ENCODE assay signal across 19 cellular contexts in genomic region chr10:132554053-132554990, GRCh38. TPM values are rescaled to one million over a fixed set of nuclear protein-coding genes. Genes with fewer than 3 reads are reported as not detected.
DNase-seq lines count a peak whose midpoint lies in the region; ATAC-seq, FAIRE-seq and TF ChIP-seq lines count a peak whose summit lies in the region.
"Had no signal": no experiment of that assay in that cellular context is flagged by ENCODE, and none has a peak within 500 bp of the region (broad histone marks: within the 10 kb centered on the region; RNA-seq: fewer than 3 reads in every experiment).

No MANE protein-coding gene starts in this region.

- CTCF ChIA-PET in GM12878 (lab: Yijun Ruan, JAX): no interaction called here

- H3K4me1 ChIP-seq in GM12878 (ENCODE audit: control insufficient read depth, insufficient read depth, low read length) (peaks cover 25% of the 10 kb centered on the region), spleen (peaks cover 27 to 84% (median 53%) of the 10 kb centered on the region in 6 donors)
- H3K4me1 ChIP-seq: breast epithelium had no signal

- no peak overlapping the region for H3K9ac ChIP-seq in GM12878 (ENCODE audit: control insufficient read depth, insufficient read depth, low read length)
- H3K9ac ChIP-seq: GM23248 had no signal

- no peak for TF ChIP-seq RAD21 in GM12878 (IDR thresholded peaks at IDR 0.05; ENCODE audit: insufficient read depth, low read depth, low read length)

- H3K27ac ChIP-seq in GM12878 (ENCODE audit: control insufficient read depth, insufficient read depth) (no peak overlapping the region), spleen (peak overlapping the region in 5 of 8 donors; percentile 72 to 89 (median 86))
- H3K27ac ChIP-seq: breast epithelium, GM23248, psoas muscle had no signal

- H3K36me3 ChIP-seq in H7 (replicated peaks; ENCODE audit: control insufficient read depth, insufficient read depth, low read length) (no peaks in the 10 kb centered on the region), GM12878 (ENCODE audit: control insufficient read depth in 2 of 2, insufficient read depth in 2 of 2, low read length in 1 of 2) (no peaks in the 10 kb centered on the region; a peak in 2 of 4 replicates), spleen (no peaks in the 10 kb centered on the region)
- H3K36me3 ChIP-seq: breast epithelium, MG63 had no signal

- WGBS in GM12878 (ENCODE audit: insufficient coverage, insufficient replicate concordance, low lambda C conversion rate, missing lambda C conversion rate): 82% methylated on average over 19 of the region's 19 CpGs
- WGBS in spleen, 5 donors: 83 to 91% (median 84%) methylated on average over 19 of the region's 19 CpGs

- H4K20me1 ChIP-seq in GM12878 (ENCODE audit: control insufficient read depth, insufficient read depth): no peaks in the 10 kb centered on the region; the same call in 1 of the 2 replicates

- TF ChIP-seq POLR2A in GM12878 (IDR thresholded peaks at IDR 0.05; ENCODE audit: low read depth, low read length): no peak
- no peak for TF ChIP-seq POLR2A in spleen (IDR thresholded peaks at IDR 0.05)

- RAD21 ChIA-PET in GM12878 (lab: Charles Lee; ENCODE audit: unreplicated experiment): no interaction called here

- H2AFZ ChIP-seq in GM12878 (ENCODE audit: control insufficient read depth, low read depth, low read length): no peak overlapping the region
- H2AFZ ChIP-seq: GM23248 had no signal

- SMC1A ChIA-PET in GM12878 (lab: Charles Lee; ENCODE audit: uncharacterized antibody, unreplicated experiment): no interaction called here

- POLR2A ChIA-PET in GM12878 (lab: Charles Lee): interaction anchor here (0.9 kb wide), 1 partner anchor 16 kb away, joined by 3 read pairs; no protein-coding TSS in a partner anchor

- H3K79me2 ChIP-seq in GM12878 (ENCODE audit: control insufficient read depth, insufficient read depth, low read length): no peaks in the 10 kb centered on the region; the same call in 1 of the 2 replicates

- H3K27me3 ChIP-seq in H7 (ENCODE audit: control insufficient read depth, insufficient read depth, low read length) (no peaks in the 10 kb centered on the region), GM12878 (replicated peaks in 1 of 2; ENCODE audit: control insufficient read depth in 2 of 2, insufficient read depth in 2 of 2, low read length in 1 of 2) (no peaks in the 10 kb centered on the region), spleen (replicated peaks in 1 of 7) (no peaks in the 10 kb centered on the region)
- H3K27me3 ChIP-seq: breast epithelium, MG63 had no signal

- TF ChIP-seq CTCF in GM12878 (IDR thresholded peaks at IDR 0.05 in 2 of 3, conservative IDR thresholded peaks at IDR 0.05 in 1 of 3; ENCODE audit: control insufficient read depth in 2 of 3, extremely low read depth in 1 of 3, insufficient read depth in 1 of 3, low read depth in 3 of 3, low read length in 3 of 3): no peak
- no peak for TF ChIP-seq CTCF in spleen (IDR thresholded peaks at IDR 0.05 in 8 of 11, conservative IDR thresholded peaks at IDR 0.05 in 3 of 11)

- no TSS peak for BruUV-seq in GM12878 (replicated peaks; lab: Mats Ljungman, UMichigan)

- FAIRE-seq in GM12878 (lab: Jason Lieb, UNC): no peak

- ATAC-seq in GM12878 (no peak), HG02885 (IDR thresholded peaks at IDR 0.05; ENCODE audit: poor library complexity, unreplicated experiment) (no peak), GM19397 (IDR thresholded peaks at IDR 0.05; ENCODE audit: unreplicated experiment) (no peak)

- no peak for TF ChIP-seq EP300 in GM12878 (IDR thresholded peaks at IDR 0.05; ENCODE audit: borderline replicate concordance in 1 of 2, control insufficient read depth in 1 of 2, low read depth in 2 of 2, low read length in 2 of 2)

- H3K9me3 ChIP-seq in GM12878 (replicated peaks; ENCODE audit: control insufficient read depth, insufficient read depth, low read length) (no peaks in the 10 kb centered on the region; the same call in 2 of the 3 replicates), spleen (no peaks in the 10 kb centered on the region)
- H3K9me3 ChIP-seq: breast epithelium, MG63, mucosa of descending colon, psoas muscle had no signal

- no peak overlapping the region for H3K4me2 ChIP-seq in GM12878 (ENCODE audit: control insufficient read depth, insufficient read depth)

- H3K4me3 ChIP-seq in H7 (ENCODE audit: insufficient read depth, low read depth, low read length): no peak overlapping the region
- H3K4me3 ChIP-seq in GM12878: no peak overlapping the region
- peak overlapping the region in 1 of 8 donors; percentile 56 for H3K4me3 ChIP-seq in spleen
- H3K4me3 ChIP-seq: breast epithelium, GM23248, MG63, mucosa of descending colon, psoas muscle, skin epidermis had no signal

- intact Hi-C loops in GM12878 (cut with micrococcal nuclease; ENCODE audit: unreplicated experiment) (no loop called here), spleen (cut with DNase I; ENCODE audit: low total_unique reads) (no loop called here)

- in situ Hi-C loops in GM12878 (cut with MboI): no loop called here

- peak; percentile 19 for DNase-seq in H7
- DNase-seq in GM12878 (ENCODE audit: low read depth, low spot score): no peak
- DNase-seq in islet precursor cell: peak; percentile 42
- DNase-seq in spleen: peak; percentile 74
- no peak for DNase-seq in hypothalamus (lab: John Stamatoyannopoulos, UW)
- DNase-seq: activated CD4-positive, alpha-beta memory T cell treated with anti-CD3 and anti-CD28 coated beads, Interleukin-2, amount 10 ng/mL, durations not matched to agents 7 days and 5 days; cortex of kidney; DMS53; GM23248; MG63; NCI-H1694; NCI-H526 treated with DMSO at 0.1 percent for 48 hours; T-helper 9 cell had no signal

TF ChIP-seq in GM12878, 131 proteins besides CTCF, POLR2A, EP300 and RAD21:
- TF ChIP-seq MLLT1 (IDR thresholded peaks at IDR 0.05): peak; percentile 62; the same call in 1 of the 2 replicates
- TF ChIP-seq RUNX3 (IDR thresholded peaks at IDR 0.05; ENCODE audit: low read length): peak; percentile 36
- no peak for TF ChIP-seq KDM1A (IDR thresholded peaks at IDR 0.05; ENCODE audit: borderline replicate concordance)
TF ChIP-seq in GM12878: peak in this region for 2.

RNA-seq across cellular contexts. Expression of gene INPP5A, which starts 16.7 kb away (rescaled TPM):
- 21.0 and 29.2 TPM in 2 replicates for total RNA-seq in H7 (2014; rRNA removed; shearing (Covaris generic))
- 48.1 and 49.5 TPM in 2 replicates for total RNA-seq in GM12878 (2013; cell fraction: nucleolus; rRNA removed)
- 9.3 and 12.8 TPM in 2 replicates for total RNA-seq in GM12878 (2014; rRNA removed)
- total RNA-seq in GM12878 (2014; rRNA removed; fragmentation: Illumina TruSeq; extraction: Trizol): 7.8 and 8.8 TPM in 2 replicates
- 13.3 and 15.0 TPM in 2 replicates for total RNA-seq in GM12878 (2021)
- 2.9 TPM for polyA plus RNA-seq in GM12878 (2011; ENCODE audit: low read depth)
- 12.3 and 14.7 TPM in 2 replicates for polyA plus RNA-seq in GM12878 (2011; rRNA removed)
- polyA plus RNA-seq in GM12878 (2011; cell fraction: cytosol; rRNA removed): 11.5 and 13.5 TPM in 2 replicates
- polyA plus RNA-seq in GM12878 (2011; cell fraction: nucleus; rRNA removed): 22.4 and 29.0 TPM in 2 replicates
- polyA plus RNA-seq in GM12878 (2012): 3.6 and 5.4 TPM in 2 replicates
- 4.8 and 4.9 TPM in 2 replicates for polyA plus RNA-seq in GM12878 (2014; fragmentation: Illumina TruSeq; extraction: Trizol)
- polyA plus RNA-seq in GM12878 (2014; fragmentation: Nextera tagmentation; extraction: Ambion mirVana): 1 to 10 TPM in 1 of 2 experiments, under 1 TPM in 1; 0.52 to 1.7 TPM
- polyA plus RNA-seq in GM12878 (2014; rRNA removed): 8.0 and 9.0 TPM in 2 replicates
- polyA plus RNA-seq in GM12878 (2016; fragmentation: Nextera tagmentation; extraction: Ambion mirVana): under 1 TPM; 0.69 to 0.74 TPM
- polyA minus RNA-seq in GM12878 (2011; rRNA and poly(A)+ RNA removed): 18.4 and 20.3 TPM in 2 replicates
- 8.1 and 10.2 TPM in 2 replicates for polyA minus RNA-seq in GM12878 (2011; cell fraction: cytosol; rRNA and poly(A)+ RNA removed)
- polyA minus RNA-seq in GM12878 (2011; cell fraction: nucleus; rRNA and poly(A)+ RNA removed): 27.4 and 28.0 TPM in 2 replicates
- total RNA-seq in spleen: 10 to 100 TPM; 24.7 to 41.3 (median 33.7) TPM
- polyA plus RNA-seq in spleen: 10 to 100 TPM; 11.1 to 16.5 (median 11.7) TPM

Comparison
In these comparisons a context has a peak if more than half of its experiments do, and no peak if none do; other contexts are left out.
1. DNase-seq: peak in H7 (single experiment), islet precursor cell (single experiment) and spleen (single experiment); none in GM12878 (single experiment) and hypothalamus (0 of 51).